ENCODE assay signal across 8 cellular contexts in the genomic region with DNA sequence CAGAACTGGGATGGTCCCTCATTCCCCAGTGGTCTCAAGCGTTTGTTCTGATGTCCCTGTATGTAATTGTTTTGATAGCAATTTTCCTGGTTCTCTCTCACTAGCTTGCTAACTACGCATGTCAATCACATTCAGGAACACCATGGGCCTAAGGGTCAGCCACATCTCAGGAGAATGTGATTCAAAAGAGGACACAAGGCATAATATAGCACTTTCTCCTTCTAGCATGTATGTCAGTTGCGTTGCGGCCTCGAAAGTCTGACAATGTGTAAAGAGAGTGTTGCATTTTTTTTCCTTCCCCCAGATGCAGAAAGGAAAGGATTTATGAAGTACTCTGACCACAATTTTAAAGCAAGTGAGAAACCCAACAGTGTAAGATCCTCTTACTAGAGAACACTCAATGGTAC. TPM values are rescaled to one million over a fixed set of nuclear protein-coding genes. Genes with fewer than 3 reads are reported as not detected.
DNase-seq lines count a peak whose midpoint lies in the region; ATAC-seq and TF ChIP-seq lines count a peak whose summit lies in the region.

No MANE protein-coding gene starts in this region.

- POLR2A ChIA-PET in activated CD4-positive, alpha-beta T cell treated with anti-CD3 and anti-CD28 coated beads, Interleukin-2, amount 10 ng/mL, durations not matched to agents 7 days and 5 days (lab: Charles Lee), result no interaction called here

- ATAC-seq in heart right ventricle, result no peak
- ATAC-seq in left ventricle myocardium superior, result no peak
- ATAC-seq in HG03025 (IDR thresholded peaks at IDR 0.05; ENCODE audit: low FRiP score, unreplicated experiment), result no peak
- no peak for ATAC-seq in HG03432 (IDR thresholded peaks at IDR 0.05; ENCODE audit: unreplicated experiment)

- H3K4me3 Mint-ChIP-seq in activated CD4-positive, alpha-beta T cell treated with anti-CD3 and anti-CD28 coated beads, Interleukin-2, amount 10 ng/mL, durations not matched to agents 7 days and 5 days, result peak overlapping the region; percentile 77

- H3K4me1 Mint-ChIP-seq in activated CD4-positive, alpha-beta T cell treated with anti-CD3 and anti-CD28 coated beads, Interleukin-2, amount 10 ng/mL, durations not matched to agents 7 days and 5 days, result peaks cover 25% of the 10 kb centered on the region

- peaks cover 5% of the 10 kb centered on the region for H3K27me3 Mint-ChIP-seq in activated CD4-positive, alpha-beta T cell treated with anti-CD3 and anti-CD28 coated beads, Interleukin-2, amount 10 ng/mL, durations not matched to agents 7 days and 5 days

- peak overlapping the region; percentile 96 to 99 (median 98) for H3K27ac ChIP-seq in heart right ventricle
- H3K27ac ChIP-seq in skin epidermis, result peak overlapping the region in 20 of 21 experiments; percentile 90 to 99 (median 96)

- intact Hi-C loops in heart right ventricle (cut with DNase I) (loop anchor here in 3 of 10 donors (2.0 to 10.0 kb wide), 3 partner anchors 32 to 258 kb away; partner anchors contain the start of genes TCF12 (in 1 of the 3) and ZNF280D (in 1 of the 3)), left ventricle myocardium superior (cut with micrococcal nuclease) (no loop called here)

- no peak for TF ChIP-seq CTCF in heart right ventricle (IDR thresholded peaks at IDR 0.05)

- DNase-seq in heart right ventricle, result no peak
- DNase-seq in left ventricle myocardium superior, result no peak
- no peak for DNase-seq in activated CD4-positive, alpha-beta T cell treated with anti-CD3 and anti-CD28 coated beads, Interleukin-2, amount 10 ng/mL, durations not matched to agents 7 days and 5 days
- peak; percentile 2 for DNase-seq in germinal center (ENCODE audit: low spot score)
- DNase-seq in HPDE6-E6E7 (ENCODE audit: extremely low spot score), result no peak

- peaks cover 2% of the 10 kb centered on the region for H3K36me3 Mint-ChIP-seq in activated CD4-positive, alpha-beta T cell treated with anti-CD3 and anti-CD28 coated beads, Interleukin-2, amount 10 ng/mL, durations not matched to agents 7 days and 5 days (ENCODE audit: low read depth)

- CTCF ChIA-PET in activated CD4-positive, alpha-beta T cell treated with anti-CD3 and anti-CD28 coated beads, Interleukin-2, amount 10 ng/mL, durations not matched to agents 7 days and 5 days (lab: Charles Lee), result interaction anchor here (0.5 kb wide), 1 partner anchor 404 kb away, joined by 3 read pairs; no protein-coding TSS in a partner anchor

- H3K4me1 ChIP-seq in heart right ventricle, result peaks cover 0 to 32% (median 20%) of the 10 kb centered on the region in 9 donors

- H3K9me3 Mint-ChIP-seq in activated CD4-positive, alpha-beta T cell treated with anti-CD3 and anti-CD28 coated beads, Interleukin-2, amount 10 ng/mL, durations not matched to agents 7 days and 5 days, result no peaks in the 10 kb centered on the region

- H3K36me3 ChIP-seq in heart right ventricle, result peaks cover 0 to 10% (median 0%) of the 10 kb centered on the region in 9 donors

- 27% methylated on average over 5 of the region's 5 CpGs for WGBS in heart right ventricle, 2 donors

- no peaks in the 10 kb centered on the region for H3K27me3 ChIP-seq in heart right ventricle

- H3K4me3 ChIP-seq in heart right ventricle, result peak overlapping the region in 9 of 10 donors; percentile 58 to 78 (median 69)
- H3K4me3 ChIP-seq in skin epidermis, result peak overlapping the region; percentile 38 to 83 (median 57)

- peak overlapping the region; percentile 87 for H3K27ac Mint-ChIP-seq in activated CD4-positive, alpha-beta T cell treated with anti-CD3 and anti-CD28 coated beads, Interleukin-2, amount 10 ng/mL, durations not matched to agents 7 days and 5 days

- no peaks in the 10 kb centered on the region for H3K9me3 ChIP-seq in heart right ventricle

RNA-seq across cellular contexts. Expression of gene TCF12, which starts 32.0 kb away (rescaled TPM):
- total RNA-seq in heart right ventricle (10 to 100 TPM; 29.2 to 55.7 (median 39.4) TPM), left ventricle myocardium superior (48.4 TPM)
- 10 to 100 TPM in 1 of 2 donors, 1 to 10 TPM in 1; 8.7 to 11.7 TPM for polyA plus RNA-seq in heart right ventricle
- total RNA-seq in activated CD4-positive, alpha-beta T cell treated with anti-CD3 and anti-CD28 coated beads, Interleukin-2, amount 10 ng/mL, durations not matched to agents 7 days and 5 days, result 10 to 100 TPM; 50.9 to 60.8 TPM
